ENCODE assay signal across 13 cellular contexts in the genomic region with DNA sequence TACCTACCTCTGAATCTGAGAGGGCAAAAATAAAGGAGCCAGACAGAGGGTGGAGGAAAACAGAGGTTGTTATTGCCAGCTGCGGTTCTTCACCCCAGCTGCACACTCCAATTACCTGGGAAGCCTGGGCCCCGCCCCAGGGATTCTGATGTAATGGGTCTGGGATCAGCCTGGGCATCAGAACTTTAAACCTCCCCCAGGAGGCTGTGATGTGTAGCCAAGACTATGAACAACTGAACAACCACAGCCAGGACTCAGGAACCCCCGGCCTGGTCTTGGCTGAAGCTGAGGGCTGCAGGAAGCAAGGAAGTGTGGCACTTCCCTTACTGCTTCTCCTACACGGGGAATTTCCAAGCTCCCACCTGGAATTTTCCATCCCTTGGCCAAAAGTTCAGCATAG.
DNase-seq lines count a peak whose midpoint lies in the region; ATAC-seq and TF ChIP-seq lines count a peak whose summit lies in the region.
"Had no signal": no experiment of that assay in that cellular context is flagged by ENCODE, and none has a peak within 500 bp of the region (broad histone marks: within the 10 kb centered on the region; RNA-seq: fewer than 3 reads in every experiment).

No MANE protein-coding gene starts in this region.

- ATAC-seq in heart right ventricle, result peak in 7 of 8 donors; percentile 9 to 81 (median 60)
- no peak for ATAC-seq in Right ventricle myocardium inferior
- ATAC-seq in right lobe of liver, result peak; percentile 76 to 88 (median 80)
- no peak for ATAC-seq in HG02571 (IDR thresholded peaks at IDR 0.05; ENCODE audit: unreplicated experiment)
- ATAC-seq: stimulated activated effector memory CD8-positive, alpha-beta T cell treated with anti-CD3 and anti-CD28 coated beads, Interleukin-12 subunit alpha, Interleukin-12 subunit beta, amount 100 ng/mL, for 72 hours had no signal

- WGBS in heart right ventricle, 2 donors, result 47 to 58% methylated on average over 4 of the region's 4 CpGs
- WGBS in right lobe of liver (ENCODE audit: insufficient coverage, low coverage, low lambda C conversion rate, missing lambda C conversion rate), result 35% methylated on average over 3 of the region's 4 CpGs

- no peak for TF ChIP-seq CTCF in heart right ventricle (IDR thresholded peaks at IDR 0.05)
- no peak for TF ChIP-seq CTCF in chondrocyte (IDR thresholded peaks at IDR 0.05)
- no peak for TF ChIP-seq CTCF in right lobe of liver (IDR thresholded peaks at IDR 0.05)
- no peak for TF ChIP-seq CTCF in vagina (IDR thresholded peaks at IDR 0.05)

- peak overlapping the region; percentile 75 for H3K27ac Mint-ChIP-seq in chondrocyte (ENCODE audit: unreplicated experiment)
- no peak overlapping the region for H3K27ac Mint-ChIP-seq in activated T-helper 2 cell treated with anti-CD3 and anti-CD28 coated beads, Interferon-gamma antibody, Interleukin-2, Interleukin-4, amounts not matched to agents 10 μg/mL and 5 μg/mL and 100 μg/mL, durations not matched to agents 14 hours and 24 hours and 36 hours
- H3K27ac Mint-ChIP-seq: activated CD4-positive, alpha-beta T cell treated with anti-CD3 and anti-CD28 coated beads, Interleukin-2, amount 10 ng/mL, durations not matched to agents 24 days and 14 days; activated naive CD4-positive, alpha-beta T cell treated with anti-CD3 and anti-CD28 coated beads for 36 hours; stimulated activated effector memory CD8-positive, alpha-beta T cell treated with anti-CD3 and anti-CD28 coated beads, Interleukin-12 subunit alpha, Interleukin-12 subunit beta, amount 100 ng/mL, for 72 hours had no signal

- no peak overlapping the region for H3K4me3 Mint-ChIP-seq in chondrocyte (ENCODE audit: unreplicated experiment)
- H3K4me3 Mint-ChIP-seq in activated T-helper 2 cell treated with anti-CD3 and anti-CD28 coated beads, Interferon-gamma antibody, Interleukin-2, Interleukin-4, amounts not matched to agents 10 μg/mL and 5 μg/mL and 100 μg/mL, durations not matched to agents 14 hours and 24 hours and 36 hours (ENCODE audit: low read depth), result no peak overlapping the region
- H3K4me3 Mint-ChIP-seq: activated CD4-positive, alpha-beta T cell treated with anti-CD3 and anti-CD28 coated beads, Interleukin-2, amount 10 ng/mL, durations not matched to agents 24 days and 14 days; activated naive CD4-positive, alpha-beta T cell treated with anti-CD3 and anti-CD28 coated beads for 36 hours; stimulated activated effector memory CD8-positive, alpha-beta T cell treated with anti-CD3 and anti-CD28 coated beads, Interleukin-12 subunit alpha, Interleukin-12 subunit beta, amount 100 ng/mL, for 72 hours had no signal

- DNase-seq in heart right ventricle (peak in 1 of 2 donors; percentile 36), Right ventricle myocardium inferior (ENCODE audit: missing footprints) (no peak), chondrocyte (ENCODE audit: low spot score) (no peak), right lobe of liver (peak; percentile 47 to 86 (median 83)), vagina (ENCODE audit: extremely low spot score in 2 of 2) (no peak), NCI-H2171 (lab: John Stamatoyannopoulos, UW) (no peak)
- DNase-seq in activated T-helper 2 cell treated with anti-CD3 and anti-CD28 coated beads, Interferon-gamma antibody, Interleukin-2, Interleukin-4, amounts not matched to agents 10 μg/mL and 5 μg/mL and 100 μg/mL, durations not matched to agents 14 hours and 24 hours and 36 hours (ENCODE audit: low spot score), result no peak
- DNase-seq: activated CD4-positive, alpha-beta T cell treated with anti-CD3 and anti-CD28 coated beads, Interleukin-2, amount 10 ng/mL, durations not matched to agents 24 days and 14 days; activated naive CD4-positive, alpha-beta T cell treated with anti-CD3 and anti-CD28 coated beads for 36 hours; stimulated activated CD4-positive, alpha-beta T cell treated with anti-CD3 and anti-CD28 coated beads, Interleukin-12 subunit alpha, Interleukin-12 subunit beta, amount 100 ng/mL, for 4 hours had no signal

- peak overlapping the region in 5 of 10 donors; percentile 26 to 73 (median 39) for H3K27ac ChIP-seq in heart right ventricle
- peak overlapping the region in 2 of 3 donors; percentile 15 to 74 for H3K27ac ChIP-seq in right lobe of liver
- peak overlapping the region; percentile 22 for H3K27ac ChIP-seq in vagina
- H3K27ac ChIP-seq: KMS-11 had no signal

- H3K4me3 ChIP-seq in heart right ventricle (no peak overlapping the region), right lobe of liver (no peak overlapping the region), vagina (no peak overlapping the region)

- H3K9me3 ChIP-seq in heart right ventricle (no peaks in the 10 kb centered on the region), right lobe of liver (no peaks in the 10 kb centered on the region), vagina (no peaks in the 10 kb centered on the region)

- H3K36me3 Mint-ChIP-seq in chondrocyte (ENCODE audit: low read depth), result peaks cover 1% of the 10 kb centered on the region
- H3K36me3 Mint-ChIP-seq in activated T-helper 2 cell treated with anti-CD3 and anti-CD28 coated beads, Interferon-gamma antibody, Interleukin-2, Interleukin-4, amounts not matched to agents 10 μg/mL and 5 μg/mL and 100 μg/mL, durations not matched to agents 14 hours and 24 hours and 36 hours (ENCODE audit: low read depth), result no peaks in the 10 kb centered on the region
- H3K36me3 Mint-ChIP-seq: stimulated activated effector memory CD8-positive, alpha-beta T cell treated with anti-CD3 and anti-CD28 coated beads, Interleukin-12 subunit alpha, Interleukin-12 subunit beta, amount 100 ng/mL, for 72 hours had no signal

- H3K36me3 ChIP-seq in heart right ventricle, result peaks cover 0 to 3% (median 0%) of the 10 kb centered on the region in 9 donors
- no peaks in the 10 kb centered on the region for H3K36me3 ChIP-seq in right lobe of liver
- no peaks in the 10 kb centered on the region for H3K36me3 ChIP-seq in vagina

- peaks cover 24% of the 10 kb centered on the region for H3K4me1 Mint-ChIP-seq in chondrocyte (ENCODE audit: low read depth)
- no peaks in the 10 kb centered on the region for H3K4me1 Mint-ChIP-seq in activated T-helper 2 cell treated with anti-CD3 and anti-CD28 coated beads, Interferon-gamma antibody, Interleukin-2, Interleukin-4, amounts not matched to agents 10 μg/mL and 5 μg/mL and 100 μg/mL, durations not matched to agents 14 hours and 24 hours and 36 hours (ENCODE audit: low read depth)
- H3K4me1 Mint-ChIP-seq: activated CD4-positive, alpha-beta T cell treated with anti-CD3 and anti-CD28 coated beads, Interleukin-2, amount 10 ng/mL, durations not matched to agents 24 days and 14 days had no signal

- H3K4me1 ChIP-seq in heart right ventricle, result peaks cover 7 to 29% (median 19%) of the 10 kb centered on the region in 9 donors
- H3K4me1 ChIP-seq in right lobe of liver, result peaks cover 0 to 20% (median 0%) of the 10 kb centered on the region in 4 donors
- H3K4me1 ChIP-seq in vagina, result peaks cover 16% of the 10 kb centered on the region

- TF ChIP-seq POLR2A in right lobe of liver (IDR thresholded peaks at IDR 0.05) (no peak), vagina (IDR thresholded peaks at IDR 0.05) (no peak)

- H3K27me3 ChIP-seq in heart right ventricle, result no peaks in the 10 kb centered on the region
- no peaks in the 10 kb centered on the region for H3K27me3 ChIP-seq in right lobe of liver
- H3K27me3 ChIP-seq in vagina, result no peaks in the 10 kb centered on the region

- H3K9me3 Mint-ChIP-seq in chondrocyte (ENCODE audit: low read depth), result no peaks in the 10 kb centered on the region
- H3K9me3 Mint-ChIP-seq in activated T-helper 2 cell treated with anti-CD3 and anti-CD28 coated beads, Interferon-gamma antibody, Interleukin-2, Interleukin-4, amounts not matched to agents 10 μg/mL and 5 μg/mL and 100 μg/mL, durations not matched to agents 14 hours and 24 hours and 36 hours, result no peaks in the 10 kb centered on the region
- H3K9me3 Mint-ChIP-seq: activated naive CD4-positive, alpha-beta T cell treated with anti-CD3 and anti-CD28 coated beads for 36 hours; stimulated activated effector memory CD8-positive, alpha-beta T cell treated with anti-CD3 and anti-CD28 coated beads, Interleukin-12 subunit alpha, Interleukin-12 subunit beta, amount 100 ng/mL, for 72 hours had no signal

- intact Hi-C loops in heart right ventricle (cut with DNase I), result loop anchor here in 2 of 10 donors (10.0 kb wide), 2 partner anchors 85 to 115 kb away; a partner anchor contains a TSS
- intact Hi-C loops in Right ventricle myocardium inferior (cut with DNase I), result loop anchor here (10.0 kb wide), 2 partner anchors 85 to 115 kb away; a partner anchor contains a TSS
- intact Hi-C loops in right lobe of liver (cut with DNase I), result loop anchor here in 1 of 2 donors (10.0 kb wide), 1 partner anchor 105 kb away; no protein-coding TSS in a partner anchor
- intact Hi-C loops in vagina (cut with DNase I), result no loop called here
- intact Hi-C loops in activated T-helper 2 cell treated with anti-CD3 and anti-CD28 coated beads, Interferon-gamma antibody, Interleukin-2, Interleukin-4, amounts not matched to agents 10 μg/mL and 5 μg/mL and 100 μg/mL, durations not matched to agents 14 hours and 24 hours and 36 hours (cut with micrococcal nuclease), result no loop called here

- no peaks in the 10 kb centered on the region for H3K27me3 Mint-ChIP-seq in chondrocyte (ENCODE audit: low read depth)
- H3K27me3 Mint-ChIP-seq in activated T-helper 2 cell treated with anti-CD3 and anti-CD28 coated beads, Interferon-gamma antibody, Interleukin-2, Interleukin-4, amounts not matched to agents 10 μg/mL and 5 μg/mL and 100 μg/mL, durations not matched to agents 14 hours and 24 hours and 36 hours (ENCODE audit: low read depth), result no peaks in the 10 kb centered on the region
- H3K27me3 Mint-ChIP-seq: activated CD4-positive, alpha-beta T cell treated with anti-CD3 and anti-CD28 coated beads, Interleukin-2, amount 10 ng/mL, durations not matched to agents 24 days and 14 days had no signal

Comparison
In these comparisons a context has a peak if more than half of its experiments do, and no peak if none do; other contexts are left out.
1. ATAC-seq: peak in heart right ventricle (7 of 8) and right lobe of liver (4 of 4); none in Right ventricle myocardium inferior (single experiment) and HG02571 (single experiment).
2. DNase-seq: peak in right lobe of liver (3 of 3); none in Right ventricle myocardium inferior (single experiment), chondrocyte (single experiment), vagina (0 of 2), NCI-H2171 (single experiment) and activated T-helper 2 cell treated with anti-CD3 and anti-CD28 coated beads, Interferon-gamma antibody, Interleukin-2, Interleukin-4, amounts not matched to agents 10 μg/mL and 5 μg/mL and 100 μg/mL, durations not matched to agents 14 hours and 24 hours and 36 hours (single experiment).